ENCODE assay signal across 11 cellular contexts in the genomic region with DNA sequence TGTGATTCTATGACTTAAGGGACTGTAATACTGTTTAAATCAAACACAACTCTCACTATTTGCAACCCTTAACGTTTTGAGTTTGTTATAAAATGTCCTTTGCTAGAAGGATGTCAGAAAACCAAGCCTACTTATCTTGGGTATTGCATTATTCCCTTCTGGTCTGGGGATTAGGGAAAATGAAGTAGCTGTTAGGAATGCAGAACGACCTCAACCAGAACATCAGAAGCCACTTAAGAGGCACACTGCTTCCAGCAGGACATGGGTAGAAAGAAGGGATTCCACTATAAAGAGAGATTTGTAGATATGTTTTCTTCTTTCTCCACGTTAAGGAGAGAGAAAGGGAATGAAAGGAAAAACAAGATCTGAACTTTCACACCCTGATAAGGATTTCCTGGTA.
DNase-seq lines count a peak whose midpoint lies in the region; ATAC-seq and TF ChIP-seq lines count a peak whose summit lies in the region.
"Had no signal": no experiment of that assay in that cellular context is flagged by ENCODE, and none has a peak within 500 bp of the region (broad histone marks: within the 10 kb centered on the region; RNA-seq: fewer than 3 reads in every experiment).

No MANE protein-coding gene starts in this region.

- peaks cover 19% of the 10 kb centered on the region for H3K79me2 ChIP-seq in mammary epithelial cell (ENCODE audit: insufficient read depth, low read length)

- H3K9ac ChIP-seq in mammary epithelial cell (ENCODE audit: insufficient read depth, low read length) = no peak overlapping the region
- no peak overlapping the region for H3K9ac ChIP-seq in endodermal cell (ENCODE audit: extremely low read depth, low read length, poor library complexity, severe bottlenecking)

- peak; percentile 21 for DNase-seq in mammary epithelial cell
- no peak for DNase-seq in breast epithelium (ENCODE audit: low spot score in 2 of 2)
- no peak for DNase-seq in endodermal cell
- no peak for DNase-seq in left lung
- no peak for DNase-seq in type B pancreatic cell (ENCODE audit: extremely low spot score, unreplicated experiment)
- no peak for DNase-seq in inferior parietal cortex (ENCODE audit: extremely low spot score)
- DNase-seq in GM13977 (ENCODE audit: low spot score) = no peak
- DNase-seq in stimulated activated CD4-positive, alpha-beta T cell treated with anti-CD3 and anti-CD28 coated beads, Interleukin-4, amount 100 ng/mL, for 1 hour = no peak
- DNase-seq: 8988T; activated CD4-positive, alpha-beta T cell treated with anti-CD3 and anti-CD28 coated beads, Interleukin-2, amount 10 ng/mL, durations not matched to agents 24 days and 14 days; upper lobe of right lung had no signal

- H3K4me1 ChIP-seq in mammary epithelial cell (ENCODE audit: insufficient read depth, low read length) = peaks cover 5% of the 10 kb centered on the region
- H3K4me1 ChIP-seq in breast epithelium = peaks cover 0 to 4% of the 10 kb centered on the region in 2 donors
- H3K4me1 ChIP-seq in endodermal cell (ENCODE audit: control insufficient read depth, insufficient read depth, low read length) = peaks cover 16% of the 10 kb centered on the region
- peaks cover 3 to 9% of the 10 kb centered on the region in 2 donors for H3K4me1 ChIP-seq in left lung

- H3K4me3 ChIP-seq in mammary epithelial cell (replicated peaks in 1 of 3; ENCODE audit: insufficient read depth in 1 of 3, low read depth in 2 of 3, low read length in 3 of 3) = no peak overlapping the region
- no peak overlapping the region for H3K4me3 ChIP-seq in breast epithelium
- peak overlapping the region; percentile 34 for H3K4me3 ChIP-seq in endodermal cell (ENCODE audit: low read length)
- no peak overlapping the region for H3K4me3 ChIP-seq in left lung
- H3K4me3 ChIP-seq: upper lobe of right lung had no signal

- CTCF ChIA-PET in mammary epithelial cell (lab: Charles Lee; ENCODE audit: low non-redundant PET) = no interaction called here

- no peak overlapping the region for H2AFZ ChIP-seq in mammary epithelial cell (ENCODE audit: low read depth, low read length)

- WGBS in mammary epithelial cell (ENCODE audit: low coverage, missing lambda C conversion rate) = 52% methylated on average over 3 of the region's 3 CpGs
- 27% methylated on average over 2 of the region's 3 CpGs; no CpG with 5 or more reads in 1 of the 2 experiments for WGBS in endodermal cell (ENCODE audit: insufficient coverage in 1 of 2, insufficient read length in 1 of 2), 2 experiments

- H3K4me3 Mint-ChIP-seq in endodermal cell (no peak overlapping the region), type B pancreatic cell (peak overlapping the region; percentile 14)
- H3K4me3 Mint-ChIP-seq: activated CD4-positive, alpha-beta T cell treated with anti-CD3 and anti-CD28 coated beads, Interleukin-2, amount 10 ng/mL, durations not matched to agents 24 days and 14 days had no signal

- TF ChIP-seq CTCF in mammary epithelial cell (conservative IDR thresholded peaks at IDR 0.05 in 1 of 2, IDR thresholded peaks at IDR 0.05 in 1 of 2; ENCODE audit: extremely low read depth in 1 of 2, insufficient read depth in 1 of 2, low read depth in 1 of 2, low read length in 2 of 2) (no peak), breast epithelium (IDR thresholded peaks at IDR 0.05) (no peak), endodermal cell (conservative IDR thresholded peaks at IDR 0.05) (no peak), left lung (IDR thresholded peaks at IDR 0.05) (no peak), type B pancreatic cell (conservative IDR thresholded peaks at IDR 0.05) (no peak), GM13977 (IDR thresholded peaks at IDR 0.05; ENCODE audit: extremely low read depth, insufficient read depth, missing control alignments) (no peak)

- H3K4me1 Mint-ChIP-seq in endodermal cell (peaks cover 33% of the 10 kb centered on the region), type B pancreatic cell (ENCODE audit: unreplicated experiment) (peaks cover 76% of the 10 kb centered on the region)

- no TSS peak for BruUV-seq in mammary epithelial cell (replicated peaks; lab: Mats Ljungman, UMichigan)

- H3K36me3 Mint-ChIP-seq in endodermal cell (ENCODE audit: low read depth) (no peaks in the 10 kb centered on the region), type B pancreatic cell (peaks cover 11% of the 10 kb centered on the region)

- H3K9me3 ChIP-seq in mammary epithelial cell (replicated peaks; ENCODE audit: insufficient read depth, low read length) (no peaks in the 10 kb centered on the region), breast epithelium (no peaks in the 10 kb centered on the region), endodermal cell (ENCODE audit: control insufficient read depth, low read length) (no peaks in the 10 kb centered on the region), left lung (no peaks in the 10 kb centered on the region)
- H3K9me3 ChIP-seq: upper lobe of right lung had no signal

- H3K36me3 ChIP-seq in mammary epithelial cell (ENCODE audit: insufficient read depth, low read length) (no peaks in the 10 kb centered on the region), breast epithelium (no peaks in the 10 kb centered on the region), endodermal cell (ENCODE audit: control insufficient read depth, insufficient read depth, low read length) (peaks cover 4% of the 10 kb centered on the region), left lung (no peaks in the 10 kb centered on the region)
- H3K36me3 ChIP-seq: upper lobe of right lung had no signal

- H4K20me1 ChIP-seq in mammary epithelial cell (ENCODE audit: insufficient read depth, low read length) = no peaks in the 10 kb centered on the region

- ATAC-seq in left lung = peak; percentile 43
- ATAC-seq: upper lobe of right lung had no signal

- no peak overlapping the region for H3K27ac ChIP-seq in mammary epithelial cell (ENCODE audit: insufficient read depth, low read depth, low read length)
- H3K27ac ChIP-seq in breast epithelium = no peak overlapping the region
- H3K27ac ChIP-seq in endodermal cell (ENCODE audit: low read depth, low read length) = no peak overlapping the region
- H3K27ac ChIP-seq in left lung = peak overlapping the region in 1 of 2 donors; percentile 18
- H3K27ac ChIP-seq: upper lobe of right lung had no signal

- TF ChIP-seq POLR2A in breast epithelium (IDR thresholded peaks at IDR 0.05) = no peak

- in situ Hi-C loops in mammary epithelial cell (cut with MboI; ENCODE audit: low sequenced_read_pairs in 2 of 2) = no loop called here
- in situ Hi-C loops in GM13977 (cut with MboI; ENCODE audit: low pct_unique_long_range_greater_than_20kb, low sequenced_read_pairs, unreplicated experiment) = no loop called here

- H3K27me3 Mint-ChIP-seq in endodermal cell (ENCODE audit: insufficient read depth) (peaks cover 5% of the 10 kb centered on the region), type B pancreatic cell (no peaks in the 10 kb centered on the region)

- H3K4me2 ChIP-seq in mammary epithelial cell (ENCODE audit: insufficient read depth, low read depth, low read length) = no peak overlapping the region

- H3K27me3 ChIP-seq in mammary epithelial cell (ENCODE audit: insufficient read depth, low read length) (no peaks in the 10 kb centered on the region), breast epithelium (no peaks in the 10 kb centered on the region), endodermal cell (ENCODE audit: control insufficient read depth, insufficient read depth, low read length, poor library complexity, severe bottlenecking) (no peaks in the 10 kb centered on the region), left lung (no peaks in the 10 kb centered on the region)
- H3K27me3 ChIP-seq: upper lobe of right lung had no signal

- H3K9me3 Mint-ChIP-seq in endodermal cell = no peaks in the 10 kb centered on the region
- no peaks in the 10 kb centered on the region for H3K9me3 Mint-ChIP-seq in type B pancreatic cell
- H3K9me3 Mint-ChIP-seq: activated CD4-positive, alpha-beta T cell treated with anti-CD3 and anti-CD28 coated beads, Interleukin-2, amount 10 ng/mL, durations not matched to agents 24 days and 14 days had no signal

- dilution Hi-C loops in mammary epithelial cell (cut with HindIII; ENCODE audit: low sequenced_read_pairs) = no loop called here

- intact Hi-C loops in mammary epithelial cell (cut with micrococcal nuclease) (no loop called here), breast epithelium (cut with DNase I; ENCODE audit: low total_unique reads) (no loop called here), left lung (cut with DNase I) (no loop called here)

- no peak overlapping the region for H3K27ac Mint-ChIP-seq in endodermal cell
- peak overlapping the region; percentile 19 for H3K27ac Mint-ChIP-seq in type B pancreatic cell
- H3K27ac Mint-ChIP-seq: activated CD4-positive, alpha-beta T cell treated with anti-CD3 and anti-CD28 coated beads, Interleukin-2, amount 10 ng/mL, durations not matched to agents 24 days and 14 days had no signal
